In genomic region chr22:48819232-48819631, GRCh38 we compare ENCODE assay signal across 1 cellular context.
TF ChIP-seq lines count a peak whose summit lies in the region.

No MANE protein-coding gene starts in this region.

TF ChIP-seq in GM23338, 12 proteins besides CTCF, POLR2A, EP300 and RAD21 (continued from another document):
- no peak for TF ChIP-seq ZNF462 (CRISPR knock-in tag; IDR thresholded peaks at IDR 0.05)
- no peak for TF ChIP-seq POLR2AphosphoS5 (IDR thresholded peaks at IDR 0.05; ENCODE audit: low read depth)
- TF ChIP-seq EZH2phosphoT487 (IDR thresholded peaks at IDR 0.05; ENCODE audit: unreplicated experiment), result no peak
- no peak for TF ChIP-seq NANOG (IDR thresholded peaks at IDR 0.05; ENCODE audit: borderline replicate concordance)
- TF ChIP-seq ETS1 (IDR thresholded peaks at IDR 0.05), result no peak
- no peak for TF ChIP-seq JUNB (IDR thresholded peaks at IDR 0.05; ENCODE audit: unreplicated experiment)
- no peak for TF ChIP-seq CREB1 (CRISPR knock-in tag; IDR thresholded peaks at IDR 0.05; ENCODE audit: low read depth)
- no peak for TF ChIP-seq ZNF331 (CRISPR knock-in tag; IDR thresholded peaks at IDR 0.05; ENCODE audit: low read depth)
- TF ChIP-seq STAT1 (IDR thresholded peaks at IDR 0.05; ENCODE audit: unreplicated experiment), result no peak
